Comparison of ENCODE assay signal across 1 cellular context in the genomic region with DNA sequence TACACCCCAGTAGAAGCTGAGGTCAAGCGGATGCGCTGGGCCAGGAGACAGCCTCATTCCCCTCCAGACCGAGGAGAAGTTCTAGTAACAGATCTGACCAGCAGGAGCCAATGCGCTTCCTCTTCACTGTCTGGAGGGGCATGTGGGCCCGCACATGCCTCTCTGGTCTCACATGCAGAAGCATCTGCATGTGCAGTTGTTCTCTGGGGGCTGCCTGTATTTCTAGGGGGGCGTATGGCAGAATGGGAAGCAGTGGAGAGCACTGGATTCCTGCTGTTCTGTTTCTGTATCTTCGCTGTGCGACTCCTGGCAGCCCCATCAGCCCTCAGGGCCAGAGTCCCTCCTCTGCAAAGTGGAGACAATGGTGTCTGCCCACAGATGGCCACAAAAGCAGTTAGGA.
TF ChIP-seq lines count a peak whose summit lies in the region.

No MANE protein-coding gene starts in this region.

TF ChIP-seq in GM23338, 12 proteins besides CTCF, POLR2A, EP300 and RAD21 (continued from another document):
- no peak for TF ChIP-seq ZNF462 (CRISPR knock-in tag; IDR thresholded peaks at IDR 0.05)
- no peak for TF ChIP-seq STAT1 (IDR thresholded peaks at IDR 0.05; ENCODE audit: unreplicated experiment)
- no peak for TF ChIP-seq NANOG (IDR thresholded peaks at IDR 0.05; ENCODE audit: borderline replicate concordance)
- no peak for TF ChIP-seq JUNB (IDR thresholded peaks at IDR 0.05; ENCODE audit: unreplicated experiment)
- TF ChIP-seq POLR2AphosphoS5 (IDR thresholded peaks at IDR 0.05; ENCODE audit: low read depth): no peak
- TF ChIP-seq ZNF331 (CRISPR knock-in tag; IDR thresholded peaks at IDR 0.05; ENCODE audit: low read depth): no peak
